ENCODE assay signal across 18 cellular contexts in genomic region chr3:186380622-186381380, GRCh38. TPM values are rescaled to one million over a fixed set of nuclear protein-coding genes. Genes with fewer than 3 reads are reported as not detected.
A peak's percentile ranks its signal among the peaks of the same experiment; 100 is the strongest.
DNase-seq lines count a peak whose midpoint lies in the region; ATAC-seq and TF ChIP-seq lines count a peak whose summit lies in the region.
"Had no signal": no experiment of that assay in that cellular context is flagged by ENCODE, and none has a peak within 500 bp of the region (broad histone marks: within the 10 kb centered on the region; RNA-seq: fewer than 3 reads in every experiment).

No MANE protein-coding gene starts in this region.

- no peak overlapping the region for H3K27ac Mint-ChIP-seq in activated T-cell treated with anti-CD3 and anti-CD28 coated beads, Interleukin-2, amount 50 U/mL, for 72 hours
- H3K27ac Mint-ChIP-seq: activated B cell treated with CpG ODN at 0.5 μM for 24 hours; activated naive CD4-positive, alpha-beta T cell treated with anti-CD3 and anti-CD28 coated beads, Interleukin-2, amount 50 U/mL, for 24 hours; naive thymus-derived CD4-positive, alpha-beta T cell; T-helper 1 cell treated with Interleukin-12 subunit alpha and Interleukin-12 subunit beta and Interleukin-4 antibody, amounts not matched to agents 30 μg/mL and 1 μg/mL, for 36 hours had no signal

- no peak overlapping the region for H3K27ac ChIP-seq in right lobe of liver
- H3K27ac ChIP-seq: psoas muscle, suprapubic skin had no signal

- peaks cover 4% of the 10 kb centered on the region in 2 donors for H3K36me3 Mint-ChIP-seq in activated T-cell treated with anti-CD3 and anti-CD28 coated beads, Interleukin-2, amount 50 U/mL, for 72 hours (ENCODE audit: insufficient read depth in 2 of 2)

- intact Hi-C loops in Right ventricle myocardium inferior (cut with DNase I): no loop called here
- intact Hi-C loops in cardiac septum (cut with DNase I): loop anchor here (2.0 to 5.0 kb wide), 2 partner anchors 16 to 62 kb away; no protein-coding TSS in a partner anchor
- intact Hi-C loops in right lobe of liver (cut with DNase I): no loop called here

- peaks cover 36% of the 10 kb centered on the region for H3K4me1 Mint-ChIP-seq in activated T-cell treated with anti-CD3 and anti-CD28 coated beads, Interleukin-2, amount 50 U/mL, for 72 hours (ENCODE audit: low read depth)
- H3K4me1 Mint-ChIP-seq: activated naive CD4-positive, alpha-beta T cell treated with anti-CD3 and anti-CD28 coated beads, Interleukin-2, amount 50 U/mL, for 24 hours had no signal

- WGBS in right lobe of liver (ENCODE audit: insufficient coverage, low coverage, low lambda C conversion rate, missing lambda C conversion rate): 88% methylated on average over 8 of the region's 8 CpGs

- H3K9me3 Mint-ChIP-seq in activated T-cell treated with anti-CD3 and anti-CD28 coated beads, Interleukin-2, amount 50 U/mL, for 72 hours: peaks cover 4 to 5% of the 10 kb centered on the region in 2 donors
- H3K9me3 Mint-ChIP-seq: activated B cell treated with CpG ODN at 0.5 μM for 24 hours had no signal

- no peak for TF ChIP-seq CTCF in right lobe of liver (IDR thresholded peaks at IDR 0.05)

- H3K4me1 ChIP-seq in right lobe of liver: peaks cover 0 to 10% (median 0%) of the 10 kb centered on the region in 4 donors
- H3K4me1 ChIP-seq: suprapubic skin had no signal

- no peak overlapping the region for H3K4me3 ChIP-seq in right lobe of liver
- H3K4me3 ChIP-seq: lung, psoas muscle, suprapubic skin had no signal

- ATAC-seq in Right ventricle myocardium inferior (peak; percentile 48), right lobe of liver (no peak)
- peak; percentile 90 to 93 for ATAC-seq in activated T-cell treated with anti-CD3 and anti-CD28 coated beads, Interleukin-2, amount 50 U/mL, for 72 hours (replicated peaks in 1 of 2)
- ATAC-seq in stimulated activated naive CD8-positive, alpha-beta T cell treated with anti-CD3 and anti-CD28 coated beads, Interleukin-15, Interleukin-2, amounts not matched to agents 100 U/mL and 50 U/mL, for 24 hours: peak; percentile 82
- ATAC-seq: naive thymus-derived CD4-positive, alpha-beta T cell; psoas muscle had no signal

- H3K36me3 ChIP-seq in right lobe of liver: no peaks in the 10 kb centered on the region
- H3K36me3 ChIP-seq: suprapubic skin had no signal

- DNase-seq in Right ventricle myocardium inferior (ENCODE audit: missing footprints): no peak
- DNase-seq in cardiac septum (ENCODE audit: low spot score): no peak
- peak in 1 of 2 donors; percentile 35 for DNase-seq in activated T-cell treated with anti-CD3 and anti-CD28 coated beads, Interleukin-2, amount 50 U/mL, for 72 hours
- peak; percentile 15 for DNase-seq in fibroblast of peridontal ligament (ENCODE audit: extremely low read depth)
- no peak for DNase-seq in stimulated activated naive CD8-positive, alpha-beta T cell treated with anti-CD3 and anti-CD28 coated beads, Interleukin-15, Interleukin-2, amounts not matched to agents 100 U/mL and 50 U/mL, for 24 hours
- no peak for DNase-seq in DMS79 treated with DMSO at 0.1 percent for 48 hours (lab: John Stamatoyannopoulos, UW)
- DNase-seq in mesenteric fat pad (ENCODE audit: low spot score): no peak
- DNase-seq in right lobe of liver: no peak
- DNase-seq: activated B cell treated with CpG ODN at 0.5 μM for 24 hours; activated CD8-positive, alpha-beta memory T cell treated with anti-CD3 and anti-CD28 coated beads, Interleukin-2, amount 50 U/mL, for 4 hours; cerebellar nuclear complex; naive thymus-derived CD4-positive, alpha-beta T cell; NCI-H1417 treated with DMSO at 0.1 percent for 48 hours; psoas muscle had no signal

- H3K9me3 ChIP-seq in right lobe of liver: no peaks in the 10 kb centered on the region
- H3K9me3 ChIP-seq: psoas muscle, suprapubic skin had no signal

- H3K27me3 ChIP-seq in right lobe of liver: no peaks in the 10 kb centered on the region

- H3K4me3 Mint-ChIP-seq in activated T-cell treated with anti-CD3 and anti-CD28 coated beads, Interleukin-2, amount 50 U/mL, for 72 hours: peak overlapping the region in 1 of 2 donors; percentile 31
- H3K4me3 Mint-ChIP-seq: activated B cell treated with CpG ODN at 0.5 μM for 24 hours; activated naive CD4-positive, alpha-beta T cell treated with anti-CD3 and anti-CD28 coated beads, Interleukin-2, amount 50 U/mL, for 24 hours; naive thymus-derived CD4-positive, alpha-beta T cell; T-helper 1 cell treated with Interleukin-12 subunit alpha and Interleukin-12 subunit beta and Interleukin-4 antibody, amounts not matched to agents 30 μg/mL and 1 μg/mL, for 36 hours had no signal

- TF ChIP-seq POLR2A in right lobe of liver (IDR thresholded peaks at IDR 0.05): no peak

- peaks cover 50% of the 10 kb centered on the region for H3K27me3 Mint-ChIP-seq in activated T-cell treated with anti-CD3 and anti-CD28 coated beads, Interleukin-2, amount 50 U/mL, for 72 hours (ENCODE audit: low read depth)
- H3K27me3 Mint-ChIP-seq: activated B cell treated with CpG ODN at 0.5 μM for 24 hours had no signal

RNA-seq across cellular contexts. Expression of gene DGKG, which starts 18.8 kb away (rescaled TPM):
- total RNA-seq in Right ventricle myocardium inferior (31.1 TPM), cardiac septum (48.7 TPM), mesenteric fat pad (1.7 TPM), right lobe of liver (1 to 10 TPM; 1.5 to 3.6 (median 2.0) TPM)
- total RNA-seq in activated T-cell treated with anti-CD3 and anti-CD28 coated beads, Interleukin-2, amount 50 U/mL, for 72 hours: 1 to 10 TPM in 1 of 2 donors, under 1 TPM in 1; 0.42 to 1.0 TPM

Comparison
In these comparisons a context has a peak if more than half of its experiments do, and no peak if none do; other contexts are left out.
1. ATAC-seq: peak in Right ventricle myocardium inferior (single experiment), activated T-cell treated with anti-CD3 and anti-CD28 coated beads, Interleukin-2, amount 50 U/mL, for 72 hours (2 of 2) and stimulated activated naive CD8-positive, alpha-beta T cell treated with anti-CD3 and anti-CD28 coated beads, Interleukin-15, Interleukin-2, amounts not matched to agents 100 U/mL and 50 U/mL, for 24 hours (single experiment); none in right lobe of liver (0 of 4).